ENCODE assay signal across 10 cellular contexts in the genomic region with DNA sequence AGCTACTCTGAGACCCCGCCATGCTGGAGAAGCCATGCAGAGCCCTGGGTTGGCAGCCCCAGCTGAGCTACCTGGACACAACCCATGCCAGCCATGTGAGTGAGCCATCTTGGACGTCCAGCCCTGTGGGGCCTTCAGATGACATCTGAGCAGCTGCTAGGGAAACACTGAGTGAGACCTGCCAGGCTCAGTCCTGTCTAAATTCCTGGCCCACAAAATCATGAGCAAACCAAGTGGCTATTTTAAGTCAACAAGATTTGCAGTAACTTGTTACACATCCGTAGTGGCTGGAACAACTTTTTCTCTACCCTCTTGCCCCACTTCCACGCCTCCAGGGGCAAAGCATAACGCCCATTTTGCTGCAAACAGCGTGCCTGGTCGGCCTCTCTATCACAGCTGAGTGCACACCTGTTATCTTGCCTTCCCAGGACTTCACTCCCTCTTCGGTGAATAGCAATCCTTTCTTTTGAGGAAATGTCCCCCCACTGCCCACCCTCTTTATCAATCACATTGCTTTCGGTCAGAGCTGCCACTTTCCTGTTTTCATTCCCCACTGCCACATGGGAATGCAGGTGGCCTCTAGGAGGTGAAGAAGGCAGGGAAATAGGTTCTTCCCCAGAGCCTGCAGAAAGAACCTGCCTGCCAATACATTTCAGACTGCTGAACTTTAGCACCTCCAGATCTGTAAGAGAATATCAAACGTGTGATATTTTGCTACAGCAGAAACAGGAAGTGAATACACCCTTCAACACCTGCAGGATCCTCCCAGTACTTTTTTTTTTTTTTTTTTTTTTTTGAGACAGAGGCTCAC. TPM values are rescaled to one million over a fixed set of nuclear protein-coding genes. Genes with fewer than 3 reads are reported as not detected.
A peak's percentile ranks its signal among the peaks of the same experiment; 100 is the strongest.
DNase-seq lines count a peak whose midpoint lies in the region; ATAC-seq and TF ChIP-seq lines count a peak whose summit lies in the region.
"Had no signal": no experiment of that assay in that cellular context is flagged by ENCODE, and none has a peak within 500 bp of the region (broad histone marks: within the 10 kb centered on the region; RNA-seq: fewer than 3 reads in every experiment).

No MANE protein-coding gene starts in this region.

- peaks cover 47% of the 10 kb centered on the region for H3K4me1 Mint-ChIP-seq in stimulated activated naive CD8-positive, alpha-beta T cell treated with anti-CD3 and anti-CD28 coated beads, Interleukin-15, Interleukin-2, amounts not matched to agents 100 ng/mL and 50 ng/mL, for 24 hours (ENCODE audit: low read depth)
- H3K4me1 Mint-ChIP-seq in CD14-positive monocyte = peaks cover 10% of the 10 kb centered on the region

- intact Hi-C loops in Right ventricle myocardium inferior (cut with DNase I) (no loop called here), CD14-positive monocyte (cut with micrococcal nuclease) (no loop called here)

- TF ChIP-seq CTCF in right atrium auricular region (IDR thresholded peaks at IDR 0.05) (no peak), epithelial cell of esophagus (IDR thresholded peaks at IDR 0.05; ENCODE audit: insufficient read depth, low read depth, low read length, missing control alignments) (no peak), CD14-positive monocyte (IDR thresholded peaks at IDR 0.05) (no peak)

- no peaks in the 10 kb centered on the region for H3K36me3 ChIP-seq in right atrium auricular region
- H3K36me3 ChIP-seq in Karpas-422 (ENCODE audit: insufficient read depth, low read length) = no peaks in the 10 kb centered on the region
- H3K36me3 ChIP-seq in GM23248 (ENCODE audit: low read depth) = no peaks in the 10 kb centered on the region
- H3K36me3 ChIP-seq: SJSA1 had no signal

- DNase-seq in Right ventricle myocardium inferior (ENCODE audit: missing footprints) (no peak), right atrium auricular region (ENCODE audit: low spot score) (no peak), Karpas-422 (peak; percentile 71), epithelial cell of esophagus (ENCODE audit: low read depth) (peak; percentile 67), GM23248 (no peak), NCI-H187 treated with DMSO at 0.1 percent for 48 hours (lab: John Stamatoyannopoulos, UW) (no peak), CD14-positive monocyte (ENCODE audit: low spot score) (no peak)
- DNase-seq: KG1 had no signal

- H3K9me2 ChIP-seq in Karpas-422 (replicated peaks; ENCODE audit: insufficient read depth, low read length) = no peaks in the 10 kb centered on the region
- H3K9me2 ChIP-seq in GM23248 (ENCODE audit: insufficient read depth) = no peaks in the 10 kb centered on the region

- 54 to 57% methylated on average over 10 of the region's 10 CpGs for WGBS in GM23248 (ENCODE audit: low coverage in 1 of 2, low lambda C conversion rate in 2 of 2, missing lambda C conversion rate in 2 of 2), 2 experiments

- H3K27ac ChIP-seq in right atrium auricular region (no peak overlapping the region), Karpas-422 (ENCODE audit: low read length) (peak overlapping the region; percentile 46; the same call in 1 of the 2 replicates), GM23248 (no peak overlapping the region)
- H3K27ac ChIP-seq: SJSA1 had no signal

- peak overlapping the region; percentile 60 for H3K4me3 Mint-ChIP-seq in stimulated activated naive CD8-positive, alpha-beta T cell treated with anti-CD3 and anti-CD28 coated beads, Interleukin-15, Interleukin-2, amounts not matched to agents 100 ng/mL and 50 ng/mL, for 24 hours
- no peak overlapping the region for H3K4me3 Mint-ChIP-seq in CD14-positive monocyte

- H3K27me3 ChIP-seq in right atrium auricular region (no peaks in the 10 kb centered on the region), Karpas-422 (ENCODE audit: low read length) (no peaks in the 10 kb centered on the region; the same call in 1 of the 2 replicates), GM23248 (replicated peaks; ENCODE audit: insufficient read depth) (no peaks in the 10 kb centered on the region)
- H3K27me3 ChIP-seq: SJSA1 had no signal

- H3K79me2 ChIP-seq in Karpas-422 (ENCODE audit: low read length) (no peaks in the 10 kb centered on the region), GM23248 (ENCODE audit: insufficient read depth) (no peaks in the 10 kb centered on the region)

- no peaks in the 10 kb centered on the region for H3F3A ChIP-seq in GM23248 (ENCODE audit: insufficient read depth)

- H3K4me1 ChIP-seq in right atrium auricular region (no peaks in the 10 kb centered on the region), Karpas-422 (ENCODE audit: low read length) (peaks cover 21% of the 10 kb centered on the region), GM23248 (ENCODE audit: insufficient read depth) (no peaks in the 10 kb centered on the region)
- H3K4me1 ChIP-seq: SJSA1 had no signal

- in situ Hi-C loops in GM23248 (cut with MboI) = no loop called here

- H3K4me3 ChIP-seq in right atrium auricular region (no peak overlapping the region), Karpas-422 (ENCODE audit: low read length) (no peak overlapping the region), epithelial cell of esophagus (ENCODE audit: low read length) (no peak overlapping the region), GM23248 (no peak overlapping the region)
- H3K4me3 ChIP-seq: SJSA1 had no signal

- ATAC-seq in Right ventricle myocardium inferior = peak; percentile 62

- no peaks in the 10 kb centered on the region for H3K9me3 Mint-ChIP-seq in stimulated activated naive CD8-positive, alpha-beta T cell treated with anti-CD3 and anti-CD28 coated beads, Interleukin-15, Interleukin-2, amounts not matched to agents 100 ng/mL and 50 ng/mL, for 24 hours
- peaks cover 0 to 3% (median 0%) of the 10 kb centered on the region in 7 donors for H3K9me3 Mint-ChIP-seq in CD14-positive monocyte

- H3K9ac ChIP-seq in Karpas-422 (ENCODE audit: low read length) (0 out of 2 replicates have a peak overlapping the region, but pooled peaks have one; percentile 16), GM23248 (no peak overlapping the region)

- H4K20me1 ChIP-seq in Karpas-422 (ENCODE audit: insufficient read depth, low read depth, low read length) (no peaks in the 10 kb centered on the region), GM23248 (ENCODE audit: insufficient read depth) (no peaks in the 10 kb centered on the region)

- peak overlapping the region; percentile 82 for H3K27ac Mint-ChIP-seq in stimulated activated naive CD8-positive, alpha-beta T cell treated with anti-CD3 and anti-CD28 coated beads, Interleukin-15, Interleukin-2, amounts not matched to agents 100 ng/mL and 50 ng/mL, for 24 hours
- peak overlapping the region in 1 of 7 donors; percentile 69 for H3K27ac Mint-ChIP-seq in CD14-positive monocyte

- no peaks in the 10 kb centered on the region for H3K27me3 Mint-ChIP-seq in stimulated activated naive CD8-positive, alpha-beta T cell treated with anti-CD3 and anti-CD28 coated beads, Interleukin-15, Interleukin-2, amounts not matched to agents 100 ng/mL and 50 ng/mL, for 24 hours
- H3K27me3 Mint-ChIP-seq in CD14-positive monocyte (ENCODE audit: low read depth in 3 of 3) = peaks cover 2 to 6% (median 2%) of the 10 kb centered on the region in 3 donors

- H3K4me2 ChIP-seq in Karpas-422 (ENCODE audit: low read depth, low read length, poor library complexity, severe bottlenecking) (peak overlapping the region; percentile 27), GM23248 (ENCODE audit: unreplicated experiment) (no peak overlapping the region)

- H3K9me3 ChIP-seq in right atrium auricular region (no peaks in the 10 kb centered on the region), Karpas-422 (ENCODE audit: low read length) (peaks cover 3% of the 10 kb centered on the region; the same call in 1 of the 2 replicates), GM23248 (ENCODE audit: low read depth) (no peaks in the 10 kb centered on the region)
- H3K9me3 ChIP-seq: SJSA1 had no signal

- peak overlapping the region; percentile 75; the same call in 1 of the 2 replicates for H2AFZ ChIP-seq in Karpas-422 (ENCODE audit: low read length)
- H2AFZ ChIP-seq in GM23248 = no peak overlapping the region

- no peaks in the 10 kb centered on the region for H3K36me3 Mint-ChIP-seq in stimulated activated naive CD8-positive, alpha-beta T cell treated with anti-CD3 and anti-CD28 coated beads, Interleukin-15, Interleukin-2, amounts not matched to agents 100 ng/mL and 50 ng/mL, for 24 hours (ENCODE audit: low read depth)
- H3K36me3 Mint-ChIP-seq in CD14-positive monocyte = peaks cover 7 to 9% of the 10 kb centered on the region in 2 donors

RNA-seq across cellular contexts. Expression of gene SCIMP, which starts 7.4 kb away (rescaled TPM):
- total RNA-seq in Right ventricle myocardium inferior (1.0 TPM), right atrium auricular region (1 to 10 TPM; 1.1 to 2.8 TPM)
- 0.67 TPM in 1 of 2 replicates, not detected in the other for total RNA-seq in Karpas-422 (2014; rRNA removed; shearing (Covaris generic); ENCODE audit: low replicate concordance)
- total RNA-seq in GM23248 (2014; rRNA removed; shearing (Covaris generic)) = not detected in 2 replicates
- polyA plus RNA-seq in GM23248 (2016; fragmentation: Nextera tagmentation; extraction: Ambion mirVana) (0.11 and 0.30 TPM in 2 replicates), CD14-positive monocyte (100 to 1,000 TPM in 1 of 2 donors, 10 to 100 TPM in 1; 98.4 to 164 TPM)
- total RNA-seq: SJSA1 had no signal

RNA-seq across cellular contexts. Expression of gene RABEP1, which starts 40.0 kb away (rescaled TPM):
- total RNA-seq in Right ventricle myocardium inferior (54.2 TPM), right atrium auricular region (10 to 100 TPM; 29.6 to 34.1 TPM)
- 16.2 and 20.3 TPM in 2 replicates for total RNA-seq in Karpas-422 (2014; rRNA removed; shearing (Covaris generic); ENCODE audit: low replicate concordance)
- total RNA-seq in GM23248 (2014; rRNA removed; shearing (Covaris generic)) = 26.3 and 51.2 TPM in 2 replicates
- polyA plus RNA-seq in GM23248 (2016; fragmentation: Nextera tagmentation; extraction: Ambion mirVana) (33.1 and 33.6 TPM in 2 replicates), CD14-positive monocyte (10 to 100 TPM; 12.7 to 19.1 TPM)

RNA-seq across cellular contexts. Expression of gene ZNF594, which starts 50.4 kb away (rescaled TPM):
- total RNA-seq in Right ventricle myocardium inferior (7.2 TPM), right atrium auricular region (1 to 10 TPM; 4.7 to 4.8 TPM)
- 14.5 and 23.0 TPM in 2 replicates for total RNA-seq in Karpas-422 (2014; rRNA removed; shearing (Covaris generic); ENCODE audit: low replicate concordance)
- 5.1 and 6.2 TPM in 2 replicates for total RNA-seq in GM23248 (2014; rRNA removed; shearing (Covaris generic))
- polyA plus RNA-seq in GM23248 (2016; fragmentation: Nextera tagmentation; extraction: Ambion mirVana) (2.2 and 3.1 TPM in 2 replicates), CD14-positive monocyte (under 1 TPM in 1 of 2 donors, not detected in 1; 0.34 TPM)

Comparison
In these comparisons a context has a peak if more than half of its experiments do, and no peak if none do; other contexts are left out.
1. DNase-seq: peak in Karpas-422 (single experiment) and epithelial cell of esophagus (single experiment); none in Right ventricle myocardium inferior (single experiment), right atrium auricular region (single experiment), GM23248 (single experiment), NCI-H187 treated with DMSO at 0.1 percent for 48 hours (single experiment) and CD14-positive monocyte (single experiment).